Comparison of ENCODE assay signal across 13 cellular contexts in the genomic region with DNA sequence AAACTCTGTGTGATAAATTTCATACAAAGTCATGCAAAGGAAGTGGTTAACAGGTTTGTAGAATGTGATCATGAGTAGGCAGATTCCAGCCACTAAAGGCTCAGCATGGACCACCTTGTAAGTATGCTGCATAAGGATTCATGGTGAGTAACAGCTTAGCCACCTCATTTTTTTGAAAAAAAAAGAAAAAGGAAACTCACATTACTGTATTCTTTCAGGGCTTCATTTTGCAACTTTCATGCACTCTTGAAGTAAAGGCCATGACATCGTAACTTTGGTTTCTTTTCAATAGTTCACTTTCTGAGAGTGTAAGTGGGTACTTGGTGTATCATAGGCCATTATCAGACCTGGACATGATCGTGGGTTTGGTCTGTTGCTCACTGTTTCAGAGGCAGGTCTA.
DNase-seq lines count a peak whose midpoint lies in the region; ATAC-seq, FAIRE-seq and TF ChIP-seq lines count a peak whose summit lies in the region.
"Had no signal": no experiment of that assay in that cellular context is flagged by ENCODE, and none has a peak within 500 bp of the region (broad histone marks: within the 10 kb centered on the region; RNA-seq: fewer than 3 reads in every experiment).

No MANE protein-coding gene starts in this region.

- H3K9me3 ChIP-seq in smooth muscle cell (replicated peaks; ENCODE audit: low read depth) (no peaks in the 10 kb centered on the region), right lobe of liver (no peaks in the 10 kb centered on the region)
- H3K9me3 ChIP-seq: ovary had no signal

- H3K4me1 Mint-ChIP-seq in activated T-cell treated with anti-CD3 and anti-CD28 coated beads, Interleukin-2, amount 50 U/mL, for 4 hours (ENCODE audit: low read depth), result peaks cover 7% of the 10 kb centered on the region
- H3K4me1 Mint-ChIP-seq: activated naive CD8-positive, alpha-beta T cell treated with anti-CD3 and anti-CD28 coated beads, Interleukin-2, amount 10 ng/mL, durations not matched to agents 7 days and 5 days had no signal

- H3K27ac ChIP-seq in epithelial cell of prostate (peak overlapping the region; percentile 79), smooth muscle cell (ENCODE audit: low read depth) (peak overlapping the region; percentile 66), right lobe of liver (no peak overlapping the region)
- H3K27ac ChIP-seq: ovary, SK-N-MC had no signal

- H3K4me3 ChIP-seq in smooth muscle cell (no peak overlapping the region), right lobe of liver (no peak overlapping the region)
- H3K4me3 ChIP-seq: ovary, SK-N-MC had no signal

- DNase-seq in activated T-cell treated with anti-CD3 and anti-CD28 coated beads, Interleukin-2, amount 50 U/mL, for 4 hours, result no peak
- DNase-seq in activated T-cell treated with anti-CD3 and anti-CD28 coated beads, Interleukin-2, amount 50 U/mL, for 1 hour, result no peak
- peak; percentile 24 for DNase-seq in NCI-H226
- no peak for DNase-seq in epithelial cell of prostate (ENCODE audit: low read depth, low spot score)
- no peak for DNase-seq in smooth muscle cell (lab: John Stamatoyannopoulos, UW; ENCODE audit: unreplicated experiment)
- DNase-seq in GM12891 (ENCODE audit: insufficient read length, low spot score), result no peak
- no peak for DNase-seq in right lobe of liver
- no peak for DNase-seq in frontal cortex (ENCODE audit: low spot score in 2 of 2)
- DNase-seq: activated naive CD8-positive, alpha-beta T cell treated with anti-CD3 and anti-CD28 coated beads, Interleukin-2, amount 10 ng/mL, durations not matched to agents 7 days and 5 days; NK-92 treated with Interleukin-12 subunit alpha and Interleukin-12 subunit beta, amount 100 ng/mL, for 24 hours; ovary had no signal

- TF ChIP-seq CTCF in smooth muscle cell (IDR thresholded peaks at IDR 0.05; ENCODE audit: borderline replicate concordance, insufficient read depth, poor library complexity, severe bottlenecking) (no peak), right lobe of liver (IDR thresholded peaks at IDR 0.05) (no peak)

- H3K9me3 Mint-ChIP-seq in activated T-cell treated with anti-CD3 and anti-CD28 coated beads, Interleukin-2, amount 50 U/mL, for 4 hours, result no peaks in the 10 kb centered on the region
- H3K9me3 Mint-ChIP-seq: activated naive CD8-positive, alpha-beta T cell treated with anti-CD3 and anti-CD28 coated beads, Interleukin-2, amount 10 ng/mL, durations not matched to agents 7 days and 5 days had no signal

- WGBS in smooth muscle cell (ENCODE audit: low lambda C conversion rate), result 87% methylated on average over 2 of the region's 2 CpGs
- 68% methylated on average over 2 of the region's 2 CpGs for WGBS in right lobe of liver (ENCODE audit: insufficient coverage, low coverage, low lambda C conversion rate, missing lambda C conversion rate)

- intact Hi-C loops in right lobe of liver (cut with DNase I), result no loop called here

- H3K27me3 ChIP-seq in smooth muscle cell (ENCODE audit: low read depth) (no peaks in the 10 kb centered on the region), right lobe of liver (no peaks in the 10 kb centered on the region)
- H3K27me3 ChIP-seq: ovary had no signal

- H3K79me2 ChIP-seq in smooth muscle cell (ENCODE audit: low read depth), result no peaks in the 10 kb centered on the region

- H3K36me3 Mint-ChIP-seq in activated T-cell treated with anti-CD3 and anti-CD28 coated beads, Interleukin-2, amount 50 U/mL, for 4 hours (ENCODE audit: insufficient read depth), result no peaks in the 10 kb centered on the region
- H3K36me3 Mint-ChIP-seq: activated naive CD8-positive, alpha-beta T cell treated with anti-CD3 and anti-CD28 coated beads, Interleukin-2, amount 10 ng/mL, durations not matched to agents 7 days and 5 days had no signal

- peaks cover 5% of the 10 kb centered on the region for H3K27me3 Mint-ChIP-seq in activated T-cell treated with anti-CD3 and anti-CD28 coated beads, Interleukin-2, amount 50 U/mL, for 4 hours (ENCODE audit: low read depth)
- H3K27me3 Mint-ChIP-seq: dendritic cell treated with granulocyte-macrophage colony-stimulating factor and Interleukin-4, amounts not matched to agents 40 ng/mL and 50 ng/mL, for 4 days had no signal

- no peak overlapping the region for H3K4me3 Mint-ChIP-seq in activated T-cell treated with anti-CD3 and anti-CD28 coated beads, Interleukin-2, amount 50 U/mL, for 4 hours
- H3K4me3 Mint-ChIP-seq: activated naive CD8-positive, alpha-beta T cell treated with anti-CD3 and anti-CD28 coated beads, Interleukin-2, amount 10 ng/mL, durations not matched to agents 7 days and 5 days; dendritic cell treated with granulocyte-macrophage colony-stimulating factor and Interleukin-4, amounts not matched to agents 40 ng/mL and 50 ng/mL, for 4 days had no signal

- TF ChIP-seq POLR2A in GM12891 (IDR thresholded peaks at IDR 0.05; ENCODE audit: low read depth, low read length) (no peak), right lobe of liver (IDR thresholded peaks at IDR 0.05) (no peak)

- no peak overlapping the region for H3K9ac ChIP-seq in smooth muscle cell (ENCODE audit: low read depth)

- H3K4me2 ChIP-seq in smooth muscle cell, result no peak overlapping the region

- no peak overlapping the region for H2AFZ ChIP-seq in smooth muscle cell (ENCODE audit: low read depth)

- peak; percentile 72 to 83 for ATAC-seq in activated T-cell treated with anti-CD3 and anti-CD28 coated beads, Interleukin-2, amount 50 U/mL, for 4 hours
- no peak for ATAC-seq in right lobe of liver

- no peaks in the 10 kb centered on the region for H3K36me3 ChIP-seq in smooth muscle cell (ENCODE audit: low read depth)
- H3K36me3 ChIP-seq in right lobe of liver, result no peaks in the 10 kb centered on the region
- H3K36me3 ChIP-seq: ovary had no signal

- peaks cover 7% of the 10 kb centered on the region for H3K4me1 ChIP-seq in smooth muscle cell (ENCODE audit: low read depth)
- peaks cover 0 to 12% (median 2%) of the 10 kb centered on the region in 4 donors for H3K4me1 ChIP-seq in right lobe of liver

- FAIRE-seq in GM12891 (lab: Jason Lieb, UNC), result no peak
- FAIRE-seq in frontal cortex (lab: Jason Lieb, UNC), result no peak

- peaks cover 12% of the 10 kb centered on the region for H3F3A ChIP-seq in smooth muscle cell (ENCODE audit: low read depth)

- H4K20me1 ChIP-seq in smooth muscle cell (ENCODE audit: low read depth), result no peaks in the 10 kb centered on the region

TF ChIP-seq in GM12891, 5 proteins besides CTCF, POLR2A, EP300 and RAD21:
- TF ChIP-seq POU2F2 (IDR thresholded peaks at IDR 0.05; ENCODE audit: low read depth, low read length), result no peak
- TF ChIP-seq SPI1 (IDR thresholded peaks at IDR 0.05; ENCODE audit: low read depth, low read length), result no peak
- no peak for TF ChIP-seq POLR2AphosphoS5 (IDR thresholded peaks at IDR 0.05; ENCODE audit: low read depth, low read length)
- TF ChIP-seq PAX5 (IDR thresholded peaks at IDR 0.05; ENCODE audit: insufficient read depth, low read length, severe bottlenecking), result no peak
- no peak for TF ChIP-seq TAF1 (IDR thresholded peaks at IDR 0.05; ENCODE audit: low read depth, low read length)

Comparison
In these comparisons a context has a peak if more than half of its experiments do, and no peak if none do; other contexts are left out.
1. ATAC-seq: peak in activated T-cell treated with anti-CD3 and anti-CD28 coated beads, Interleukin-2, amount 50 U/mL, for 4 hours (2 of 2); none in right lobe of liver (0 of 4).
2. H3K27ac ChIP-seq: peak in epithelial cell of prostate (single experiment) and smooth muscle cell (single experiment); none in right lobe of liver (0 of 3).